21 cellular contexts compared by ENCODE assay signal in the genomic region with DNA sequence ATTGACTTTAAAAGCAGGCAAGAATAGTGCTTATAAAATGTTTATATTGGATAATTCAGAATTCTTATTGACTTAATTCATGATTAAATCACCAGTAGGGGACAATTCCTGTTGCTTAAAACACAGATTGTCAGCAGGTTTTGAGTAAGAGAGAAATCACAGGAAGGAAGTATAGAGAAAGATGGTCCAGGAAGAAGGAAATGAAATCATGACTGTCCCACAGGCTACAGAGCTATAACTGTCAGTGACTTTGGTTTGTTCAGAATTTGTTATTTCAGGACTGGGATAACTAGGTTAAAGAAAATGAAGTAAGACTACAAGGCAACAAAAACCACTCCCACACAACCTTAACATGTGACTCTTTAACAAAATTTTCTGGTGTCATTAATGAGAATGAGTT. TPM values are rescaled to one million over a fixed set of nuclear protein-coding genes. Genes with fewer than 3 reads are reported as not detected.
"Had no signal": no experiment of that assay in that cellular context is flagged by ENCODE, and none has a peak within 500 bp of the region (broad histone marks: within the 10 kb centered on the region; RNA-seq: fewer than 3 reads in every experiment).

No MANE protein-coding gene starts in this region.

- H3K9me3 Mint-ChIP-seq: activated CD8-positive, alpha-beta T cell treated with anti-CD3 and anti-CD28 coated beads for 36 hours; naive B cell; WTC11 had no signal

- H3K4me3 ChIP-seq: suprapubic skin had no signal

- H3K4me1 Mint-ChIP-seq: WTC11 had no signal

- H3K9ac ChIP-seq: parathyroid adenoma had no signal

- H3K27ac Mint-ChIP-seq: activated CD8-positive, alpha-beta T cell treated with anti-CD3 and anti-CD28 coated beads for 36 hours; activated naive CD8-positive, alpha-beta T cell treated with anti-CD3 and anti-CD28 coated beads, Interleukin-2, amount 10 ng/mL, durations not matched to agents 7 days and 5 days; naive B cell; WTC11 had no signal

- H3K36me3 Mint-ChIP-seq: activated naive CD8-positive, alpha-beta T cell treated with anti-CD3 and anti-CD28 coated beads, Interleukin-2, amount 10 ng/mL, durations not matched to agents 7 days and 5 days; naive B cell; WTC11 had no signal

- H3K27ac ChIP-seq: parathyroid adenoma, suprapubic skin had no signal

- H3K4me3 Mint-ChIP-seq: activated CD8-positive, alpha-beta T cell treated with anti-CD3 and anti-CD28 coated beads for 36 hours; activated naive CD8-positive, alpha-beta T cell treated with anti-CD3 and anti-CD28 coated beads, Interleukin-2, amount 10 ng/mL, durations not matched to agents 7 days and 5 days; naive B cell; WTC11 had no signal

- H3K79me2 ChIP-seq: parathyroid adenoma had no signal

- H3K36me3 ChIP-seq: suprapubic skin had no signal

- H2AFZ ChIP-seq: parathyroid adenoma had no signal

- H3K9me3 ChIP-seq: suprapubic skin had no signal

- H3K4me1 ChIP-seq: parathyroid adenoma had no signal

- DNase-seq: activated CD4-positive, alpha-beta T cell treated with anti-CD3 and anti-CD28 coated beads for 4 hours; activated CD8-positive, alpha-beta T cell treated with anti-CD3 and anti-CD28 coated beads for 36 hours; activated naive CD8-positive, alpha-beta T cell treated with anti-CD3 and anti-CD28 coated beads, Interleukin-2, amount 10 ng/mL, durations not matched to agents 7 days and 5 days; anterior cingulate cortex; cortex of kidney; effector memory CD4-positive, alpha-beta T cell; head of caudate nucleus; left cardiac atrium; mammary epithelial cell; naive B cell; stimulated activated CD4-positive, alpha-beta T cell treated with anti-CD3 and anti-CD28 coated beads, Interleukin-15, amount 100 ng/mL, for 24 hours; stimulated activated CD4-positive, alpha-beta T cell treated with anti-CD3 and anti-CD28 coated beads, Interleukin-4, amount 100 ng/mL, for 24 hours; stimulated activated naive CD4-positive, alpha-beta T cell; T-helper 2 cell; trophoblast cell had no signal

- H3K27me3 ChIP-seq: suprapubic skin had no signal

- ATAC-seq: activated CD8-positive, alpha-beta T cell treated with anti-CD3 and anti-CD28 coated beads for 36 hours; left cardiac atrium; WTC11 had no signal

RNA-seq across cellular contexts. Expression of a gene that starts 6.8 kb away (rescaled TPM):
- total RNA-seq: activated CD8-positive, alpha-beta T cell treated with anti-CD3 and anti-CD28 coated beads for 36 hours; activated naive CD8-positive, alpha-beta T cell treated with anti-CD3 and anti-CD28 coated beads, Interleukin-2, amount 10 ng/mL, durations not matched to agents 7 days and 5 days; frontal cortex; left cardiac atrium; mammary epithelial cell; mononuclear cell; skeletal muscle tissue; suprapubic skin had no signal
- polyA plus RNA-seq: mammary epithelial cell had no signal

RNA-seq across cellular contexts. Expression of a gene that starts 8.3 kb away (rescaled TPM):
- total RNA-seq: activated CD8-positive, alpha-beta T cell treated with anti-CD3 and anti-CD28 coated beads for 36 hours; activated naive CD8-positive, alpha-beta T cell treated with anti-CD3 and anti-CD28 coated beads, Interleukin-2, amount 10 ng/mL, durations not matched to agents 7 days and 5 days had no signal

RNA-seq across cellular contexts. Expression of a gene that starts 22.6 kb away (rescaled TPM):
- total RNA-seq: activated CD8-positive, alpha-beta T cell treated with anti-CD3 and anti-CD28 coated beads for 36 hours; activated naive CD8-positive, alpha-beta T cell treated with anti-CD3 and anti-CD28 coated beads, Interleukin-2, amount 10 ng/mL, durations not matched to agents 7 days and 5 days; mononuclear cell had no signal
